Comparison of ENCODE assay signal across 37 cellular contexts in genomic region chr1:1929639-1930545, GRCh38. TPM values are rescaled to one million over a fixed set of nuclear protein-coding genes. Genes with fewer than 3 reads are reported as not detected.
DNase-seq lines count a peak whose midpoint lies in the region; ATAC-seq, FAIRE-seq and TF ChIP-seq lines count a peak whose summit lies in the region.
"Had no signal": no experiment of that assay in that cellular context is flagged by ENCODE, and none has a peak within 500 bp of the region (broad histone marks: within the 10 kb centered on the region; RNA-seq: fewer than 3 reads in every experiment).

No MANE protein-coding gene starts in this region.

- H3K27me3 ChIP-seq in right atrium auricular region (no peaks in the 10 kb centered on the region), RWPE2 (ENCODE audit: insufficient read depth, poor library complexity, severe bottlenecking) (no peaks in the 10 kb centered on the region), right cardiac atrium (ENCODE audit: control insufficient read depth, insufficient read depth) (no peaks in the 10 kb centered on the region), transverse colon (no peaks in the 10 kb centered on the region)
- H3K27me3 ChIP-seq: adrenal gland, BE2C, body of pancreas, heart right ventricle, uterus had no signal

- peaks cover 0 to 17% of the 10 kb centered on the region in 2 donors for H3K4me1 ChIP-seq in right atrium auricular region
- no peaks in the 10 kb centered on the region for H3K4me1 ChIP-seq in RWPE2 (ENCODE audit: insufficient read depth, poor library complexity, severe bottlenecking)
- no peaks in the 10 kb centered on the region for H3K4me1 ChIP-seq in right cardiac atrium (ENCODE audit: control insufficient read depth, insufficient read depth, low read length)
- no peaks in the 10 kb centered on the region for H3K4me1 ChIP-seq in transverse colon
- H3K4me1 ChIP-seq: adrenal gland, BE2C, foreskin keratinocyte, uterus had no signal

- H3K4me3 ChIP-seq in right atrium auricular region (no peak overlapping the region), RWPE2 (ENCODE audit: severe bottlenecking) (no peak overlapping the region), right cardiac atrium (ENCODE audit: low read length) (no peak overlapping the region), transverse colon (no peak overlapping the region)
- H3K4me3 ChIP-seq: adrenal gland, body of pancreas, esophagus squamous epithelium, heart right ventricle, MG63, PC-9, uterus had no signal

- no peak for FAIRE-seq in RCC 7860 (lab: Jason Lieb, UNC)
- FAIRE-seq: endometrium, GM12891 had no signal

- ATAC-seq in Right ventricle myocardium inferior (no peak), RWPE2 (ENCODE audit: low read depth) (0 out of 3 replicates have a peak, but pooled peaks have one; percentile 18), right cardiac atrium (no peak)
- ATAC-seq: body of pancreas; foreskin keratinocyte; naive thymus-derived CD8-positive, alpha-beta T cell had no signal

- H3K9me3 ChIP-seq in right atrium auricular region: no peaks in the 10 kb centered on the region
- no peaks in the 10 kb centered on the region for H3K9me3 ChIP-seq in RWPE2 (ENCODE audit: severe bottlenecking)
- no peaks in the 10 kb centered on the region for H3K9me3 ChIP-seq in right cardiac atrium (ENCODE audit: control insufficient read depth, low read length)
- H3K9me3 ChIP-seq in transverse colon: no peaks in the 10 kb centered on the region
- H3K9me3 ChIP-seq: adrenal gland, BE2C, body of pancreas, esophagus squamous epithelium, heart right ventricle, MG63, uterus had no signal

- intact Hi-C loops in Right ventricle myocardium inferior (cut with DNase I): no loop called here
- intact Hi-C loops in right cardiac atrium (cut with DNase I): no loop called here
- intact Hi-C loops in transverse colon (cut with DNase I; ENCODE audit: low total_unique reads): no loop called here

- 85% methylated on average over 38 of the region's 38 CpGs for WGBS in right cardiac atrium
- 83 to 100% methylated on average over 1 to 36 of the region's 38 CpGs for WGBS in transverse colon (ENCODE audit: low coverage in 1 of 2), 2 donors

- TF ChIP-seq POLR2A in transverse colon (IDR thresholded peaks at IDR 0.05): no peak

- peak; percentile 52 for DNase-seq in Right ventricle myocardium inferior (ENCODE audit: missing footprints)
- DNase-seq in right atrium auricular region (ENCODE audit: low spot score): no peak
- peak; percentile 60 for DNase-seq in RWPE2 (ENCODE audit: low spot score)
- peak; percentile 10 to 46 (median 35) for DNase-seq in right cardiac atrium
- peak; percentile 7 for DNase-seq in transverse colon
- DNase-seq in NCI-H1092 (lab: John Stamatoyannopoulos, UW): no peak
- no peak for DNase-seq in NCI-H446 (lab: John Stamatoyannopoulos, UW)
- DNase-seq in RCC 7860 (ENCODE audit: low spot score): no peak
- DNase-seq: activated CD4-positive, alpha-beta T cell treated with anti-CD3 and anti-CD28 coated beads, Interleukin-2, amount 50 U/mL, for 1 hour; activated naive CD4-positive, alpha-beta T cell treated with Interleukin-2 at 50 U/mL for 16 hours; BE2C; DMS153; esophagus squamous epithelium; foreskin keratinocyte; GOT3; heart right ventricle; MG63; naive thymus-derived CD8-positive, alpha-beta T cell; NCI-H1105 treated with DMSO at 0.1 percent for 48 hours; NCI-H2029; NCI-H2227 treated with DMSO at 0.1 percent for 48 hours; NCI-H526 treated with DMSO at 0.1 percent for 48 hours; PC-9; SIG-M5; stimulated activated naive CD4-positive, alpha-beta T cell; SW 1271; T1000; uterus had no signal

- H3K27ac ChIP-seq in right atrium auricular region (no peak overlapping the region), RWPE2 (ENCODE audit: poor library complexity, severe bottlenecking) (no peak overlapping the region), right cardiac atrium (ENCODE audit: low read length) (no peak overlapping the region), transverse colon (no peak overlapping the region)
- H3K27ac ChIP-seq: adrenal gland, body of pancreas, esophagus squamous epithelium, foreskin keratinocyte, heart right ventricle, KMS-11, PC-9, uterus had no signal

- H3K36me3 ChIP-seq in right atrium auricular region (no peaks in the 10 kb centered on the region), RWPE2 (ENCODE audit: low read depth) (no peaks in the 10 kb centered on the region), transverse colon (no peaks in the 10 kb centered on the region)
- H3K36me3 ChIP-seq: adrenal gland, BE2C, esophagus squamous epithelium, heart right ventricle, MG63, uterus had no signal

- no peak for TF ChIP-seq EP300 in transverse colon (IDR thresholded peaks at IDR 0.05; ENCODE audit: low read depth)

- in situ Hi-C loops in transverse colon (cut with MboI; ENCODE audit: low pct_ligation_motif_present in 1 of 4, low pct_unique_long_range_greater_than_20kb in 1 of 4, low sequenced_read_pairs in 3 of 4): no loop called here

- no peak for TF ChIP-seq CTCF in right atrium auricular region (IDR thresholded peaks at IDR 0.05)
- TF ChIP-seq CTCF in RWPE2 (IDR thresholded peaks at IDR 0.05; ENCODE audit: poor library complexity, severe bottlenecking): no peak
- no peak for TF ChIP-seq CTCF in transverse colon (IDR thresholded peaks at IDR 0.05)

RNA-seq across cellular contexts. Expression of gene TMEM52, which starts 10.8 kb away (rescaled TPM):
- total RNA-seq in Right ventricle myocardium inferior (1.2 TPM), right atrium auricular region (1 to 10 TPM in 1 of 2 donors, under 1 TPM in 1; 0.51 to 1.8 TPM), right cardiac atrium (under 1 TPM; 0.34 to 0.89 (median 0.59) TPM), transverse colon (1 to 10 TPM in 3 of 4 donors, not detected in 1; 5.2 to 9.5 (median 5.3) TPM)
- polyA plus RNA-seq in right cardiac atrium: 1.9 TPM

RNA-seq across cellular contexts. Expression of gene CALML6, which starts 14.8 kb away (rescaled TPM):
- not detected for total RNA-seq in Right ventricle myocardium inferior
- total RNA-seq in right atrium auricular region: not detected
- under 1 TPM in 2 of 4 donors, not detected in 2; 0.24 to 0.36 TPM for total RNA-seq in right cardiac atrium
- 0.18 TPM for polyA plus RNA-seq in right cardiac atrium
- total RNA-seq in transverse colon: under 1 TPM in 1 of 4 donors, not detected in 3; 0.48 TPM
- total RNA-seq: foreskin keratinocyte, HT1080, lung microvascular endothelial cell, mononuclear cell, omental fat pad had no signal
- polyA plus RNA-seq: naive thymus-derived CD8-positive, alpha-beta T cell had no signal

RNA-seq across cellular contexts. Expression of gene GNB1, which starts 39.0 kb away (rescaled TPM):
- 182 TPM for total RNA-seq in Right ventricle myocardium inferior
- 10 to 100 TPM; 69.9 to 91.6 TPM for total RNA-seq in right atrium auricular region
- total RNA-seq in right cardiac atrium: 100 to 1,000 TPM; 152 to 205 (median 174) TPM
- 73.7 TPM for polyA plus RNA-seq in right cardiac atrium
- 100 to 1,000 TPM; 123 to 191 (median 174) TPM for total RNA-seq in transverse colon

Comparison
In these comparisons a context has a peak if more than half of its experiments do, and no peak if none do; other contexts are left out.
1. DNase-seq: peak in Right ventricle myocardium inferior (single experiment), RWPE2 (single experiment), right cardiac atrium (3 of 3) and transverse colon (single experiment); none in right atrium auricular region (single experiment), NCI-H1092 (single experiment), NCI-H446 (0 of 2) and RCC 7860 (single experiment).